Comparison of ENCODE assay signal across 1 cellular context in genomic region chr11:102762414-102762813, GRCh38.
TF ChIP-seq lines count a peak whose summit lies in the region.

No MANE protein-coding gene starts in this region.

TF ChIP-seq in endothelial cell of umbilical vein, 7 proteins besides CTCF, POLR2A, EP300 and RAD21:
- TF ChIP-seq POLR2AphosphoS5 (IDR thresholded peaks at IDR 0.05; ENCODE audit: insufficient read depth, low read depth, low read length): no peak
- TF ChIP-seq FOS (IDR thresholded peaks at IDR 0.05; ENCODE audit: borderline replicate concordance, insufficient read depth, low read length): peak; percentile 87
- TF ChIP-seq GATA2 (IDR thresholded peaks at IDR 0.05; ENCODE audit: insufficient read depth, insufficient read length, low read depth, low read length): peak; percentile 70
- no peak for TF ChIP-seq MAX (IDR thresholded peaks at IDR 0.05; ENCODE audit: insufficient read depth, insufficient read length)
- peak; percentile 50 for TF ChIP-seq JUN (IDR thresholded peaks at IDR 0.05; ENCODE audit: borderline replicate concordance, insufficient read depth, insufficient read length, low read depth)
